Comparison of ENCODE assay signal across 1 cellular context in the genomic region with DNA sequence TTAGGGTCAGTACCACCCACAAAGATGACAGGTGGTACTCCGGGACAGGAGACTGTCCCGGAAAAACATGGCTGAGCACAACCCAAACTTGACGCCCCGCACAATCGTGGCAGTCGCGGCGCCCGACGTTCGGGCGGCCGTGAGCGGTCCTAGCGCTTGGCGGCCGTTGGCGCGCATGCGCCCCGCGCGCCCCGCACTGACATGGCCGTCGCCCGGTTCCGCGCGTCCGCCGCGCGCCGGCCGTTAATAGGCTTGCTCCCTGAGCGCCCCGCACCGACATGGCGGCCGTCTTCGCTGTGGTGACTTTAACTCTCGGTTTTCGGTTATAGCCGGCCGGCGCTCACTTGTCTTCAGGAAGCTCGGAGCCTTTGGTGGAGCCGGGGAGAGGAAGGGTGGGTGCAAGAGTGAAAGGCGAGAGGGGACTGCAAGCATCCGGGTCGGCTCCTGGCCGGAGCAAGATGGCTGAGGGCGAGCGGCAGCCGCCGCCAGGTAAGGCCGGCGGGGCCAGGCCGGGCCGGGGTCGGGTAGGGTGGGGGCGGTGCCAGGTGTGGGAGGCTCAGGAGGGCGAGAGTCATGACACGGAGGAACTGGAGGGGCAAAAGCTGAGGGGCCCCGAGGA.
TF ChIP-seq lines count a peak whose summit lies in the region.

A gene (plus strand): TSS at position 273 of the 619 bp plus-strand sequence. CDS start 186 bp downstream, at position 459.

TF ChIP-seq in K562, 482 proteins besides CTCF, POLR2A, EP300 and RAD21 (continued from another document and continues in another):
- no peak for TF ChIP-seq ZNF644 (tag; IDR thresholded peaks at IDR 0.05; ENCODE audit: low read depth)
- peak in 1 of 2 experiments; percentile 69; a peak in 2 of 4 replicates for TF ChIP-seq MAZ (CRISPR knock-in tag; conservative IDR thresholded peaks at IDR 0.05 in 1 of 2, IDR thresholded peaks at IDR 0.05 in 1 of 2)
- peak; percentile 10; the same call in 1 of the 2 replicates for TF ChIP-seq MYC (IDR thresholded peaks at IDR 0.05; ENCODE audit: low read depth, low read length)
- TF ChIP-seq MYC (CRISPR knock-in tag; IDR thresholded peaks at IDR 0.05; ENCODE audit: borderline replicate concordance, low read depth), result no peak
- no peak for TF ChIP-seq FOXK1 (CRISPR knock-in tag; IDR thresholded peaks at IDR 0.05; ENCODE audit: borderline replicate concordance)
- no peak for TF ChIP-seq HNRNPUL1 (IDR thresholded peaks at IDR 0.05; ENCODE audit: low read length)
- TF ChIP-seq KDM2B (CRISPR knock-in tag; IDR thresholded peaks at IDR 0.05), result no peak
- TF ChIP-seq SUPT5H (IDR thresholded peaks at IDR 0.05), result peak; percentile 75
- TF ChIP-seq, protein P1, sequence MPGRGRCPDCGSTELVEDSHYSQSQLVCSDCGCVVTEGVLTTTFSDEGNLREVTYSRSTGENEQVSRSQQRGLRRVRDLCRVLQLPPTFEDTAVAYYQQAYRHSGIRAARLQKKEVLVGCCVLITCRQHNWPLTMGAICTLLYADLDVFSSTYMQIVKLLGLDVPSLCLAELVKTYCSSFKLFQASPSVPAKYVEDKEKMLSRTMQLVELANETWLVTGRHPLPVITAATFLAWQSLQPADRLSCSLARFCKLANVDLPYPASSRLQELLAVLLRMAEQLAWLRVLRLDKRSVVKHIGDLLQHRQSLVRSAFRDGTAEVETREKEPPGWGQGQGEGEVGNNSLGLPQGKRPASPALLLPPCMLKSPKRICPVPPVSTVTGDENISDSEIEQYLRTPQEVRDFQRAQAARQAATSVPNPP (IDR thresholded peaks at IDR 0.05; ENCODE audit: borderline replicate concordance, insufficient read depth, insufficient read length), result no peak
- TF ChIP-seq ZNF165 (CRISPR knock-in tag; IDR thresholded peaks at IDR 0.05; ENCODE audit: borderline replicate concordance), result no peak
- TF ChIP-seq FOXJ3 (CRISPR knock-in tag; IDR thresholded peaks at IDR 0.05), result no peak
- TF ChIP-seq HDGF (IDR thresholded peaks at IDR 0.05), result no peak
- TF ChIP-seq, protein P2, sequence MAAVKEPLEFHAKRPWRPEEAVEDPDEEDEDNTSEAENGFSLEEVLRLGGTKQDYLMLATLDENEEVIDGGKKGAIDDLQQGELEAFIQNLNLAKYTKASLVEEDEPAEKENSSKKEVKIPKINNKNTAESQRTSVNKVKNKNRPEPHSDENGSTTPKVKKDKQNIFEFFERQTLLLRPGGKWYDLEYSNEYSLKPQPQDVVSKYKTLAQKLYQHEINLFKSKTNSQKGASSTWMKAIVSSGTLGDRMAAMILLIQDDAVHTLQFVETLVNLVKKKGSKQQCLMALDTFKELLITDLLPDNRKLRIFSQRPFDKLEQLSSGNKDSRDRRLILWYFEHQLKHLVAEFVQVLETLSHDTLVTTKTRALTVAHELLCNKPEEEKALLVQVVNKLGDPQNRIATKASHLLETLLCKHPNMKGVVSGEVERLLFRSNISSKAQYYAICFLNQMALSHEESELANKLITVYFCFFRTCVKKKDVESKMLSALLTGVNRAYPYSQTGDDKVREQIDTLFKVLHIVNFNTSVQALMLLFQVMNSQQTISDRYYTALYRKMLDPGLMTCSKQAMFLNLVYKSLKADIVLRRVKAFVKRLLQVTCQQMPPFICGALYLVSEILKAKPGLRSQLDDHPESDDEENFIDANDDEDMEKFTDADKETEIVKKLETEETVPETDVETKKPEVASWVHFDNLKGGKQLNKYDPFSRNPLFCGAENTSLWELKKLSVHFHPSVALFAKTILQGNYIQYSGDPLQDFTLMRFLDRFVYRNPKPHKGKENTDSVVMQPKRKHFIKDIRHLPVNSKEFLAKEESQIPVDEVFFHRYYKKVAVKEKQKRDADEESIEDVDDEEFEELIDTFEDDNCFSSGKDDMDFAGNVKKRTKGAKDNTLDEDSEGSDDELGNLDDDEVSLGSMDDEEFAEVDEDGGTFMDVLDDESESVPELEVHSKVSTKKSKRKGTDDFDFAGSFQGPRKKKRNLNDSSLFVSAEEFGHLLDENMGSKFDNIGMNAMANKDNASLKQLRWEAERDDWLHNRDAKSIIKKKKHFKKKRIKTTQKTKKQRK (IDR thresholded peaks at IDR 0.05; ENCODE audit: borderline replicate concordance, low read depth, low read length), result no peak
- TF ChIP-seq SP1 (CRISPR knock-in tag; IDR thresholded peaks at IDR 0.05), result peak; percentile 9; the same call in 1 of the 2 replicates
- TF ChIP-seq, protein P3, sequence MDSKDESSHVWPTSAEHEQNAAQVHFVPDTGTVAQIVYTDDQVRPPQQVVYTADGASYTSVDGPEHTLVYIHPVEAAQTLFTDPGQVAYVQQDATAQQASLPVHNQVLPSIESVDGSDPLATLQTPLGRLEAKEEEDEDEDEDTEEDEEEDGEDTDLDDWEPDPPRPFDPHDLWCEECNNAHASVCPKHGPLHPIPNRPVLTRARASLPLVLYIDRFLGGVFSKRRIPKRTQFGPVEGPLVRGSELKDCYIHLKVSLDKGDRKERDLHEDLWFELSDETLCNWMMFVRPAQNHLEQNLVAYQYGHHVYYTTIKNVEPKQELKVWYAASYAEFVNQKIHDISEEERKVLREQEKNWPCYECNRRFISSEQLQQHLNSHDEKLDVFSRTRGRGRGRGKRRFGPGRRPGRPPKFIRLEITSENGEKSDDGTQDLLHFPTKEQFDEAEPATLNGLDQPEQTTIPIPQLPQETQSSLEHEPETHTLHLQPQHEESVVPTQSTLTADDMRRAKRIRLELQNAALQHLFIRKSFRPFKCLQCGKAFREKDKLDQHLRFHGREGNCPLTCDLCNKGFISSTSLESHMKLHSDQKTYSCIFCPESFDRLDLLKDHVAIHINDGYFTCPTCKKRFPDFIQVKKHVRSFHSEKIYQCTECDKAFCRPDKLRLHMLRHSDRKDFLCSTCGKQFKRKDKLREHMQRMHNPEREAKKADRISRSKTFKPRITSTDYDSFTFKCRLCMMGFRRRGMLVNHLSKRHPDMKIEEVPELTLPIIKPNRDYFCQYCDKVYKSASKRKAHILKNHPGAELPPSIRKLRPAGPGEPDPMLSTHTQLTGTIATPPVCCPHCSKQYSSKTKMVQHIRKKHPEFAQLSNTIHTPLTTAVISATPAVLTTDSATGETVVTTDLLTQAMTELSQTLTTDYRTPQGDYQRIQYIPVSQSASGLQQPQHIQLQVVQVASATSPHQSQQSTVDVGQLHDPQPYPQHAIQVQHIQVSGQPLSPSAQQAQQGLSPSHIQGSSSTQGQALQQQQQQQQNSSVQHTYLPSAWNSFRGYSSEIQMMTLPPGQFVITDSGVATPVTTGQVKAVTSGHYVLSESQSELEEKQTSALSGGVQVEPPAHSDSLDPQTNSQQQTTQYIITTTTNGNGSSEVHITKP (IDR thresholded peaks at IDR 0.05; ENCODE audit: partially characterized antibody), result no peak
- no peak for TF ChIP-seq MAFF (IDR thresholded peaks at IDR 0.05; ENCODE audit: low read length)
- no peak for TF ChIP-seq GATAD2A (IDR thresholded peaks at IDR 0.05)
- peak; percentile 28 for TF ChIP-seq PCBP1 (IDR thresholded peaks at IDR 0.05; ENCODE audit: low read depth, low read length, poor library complexity, severe bottlenecking)
- TF ChIP-seq, protein P4, sequence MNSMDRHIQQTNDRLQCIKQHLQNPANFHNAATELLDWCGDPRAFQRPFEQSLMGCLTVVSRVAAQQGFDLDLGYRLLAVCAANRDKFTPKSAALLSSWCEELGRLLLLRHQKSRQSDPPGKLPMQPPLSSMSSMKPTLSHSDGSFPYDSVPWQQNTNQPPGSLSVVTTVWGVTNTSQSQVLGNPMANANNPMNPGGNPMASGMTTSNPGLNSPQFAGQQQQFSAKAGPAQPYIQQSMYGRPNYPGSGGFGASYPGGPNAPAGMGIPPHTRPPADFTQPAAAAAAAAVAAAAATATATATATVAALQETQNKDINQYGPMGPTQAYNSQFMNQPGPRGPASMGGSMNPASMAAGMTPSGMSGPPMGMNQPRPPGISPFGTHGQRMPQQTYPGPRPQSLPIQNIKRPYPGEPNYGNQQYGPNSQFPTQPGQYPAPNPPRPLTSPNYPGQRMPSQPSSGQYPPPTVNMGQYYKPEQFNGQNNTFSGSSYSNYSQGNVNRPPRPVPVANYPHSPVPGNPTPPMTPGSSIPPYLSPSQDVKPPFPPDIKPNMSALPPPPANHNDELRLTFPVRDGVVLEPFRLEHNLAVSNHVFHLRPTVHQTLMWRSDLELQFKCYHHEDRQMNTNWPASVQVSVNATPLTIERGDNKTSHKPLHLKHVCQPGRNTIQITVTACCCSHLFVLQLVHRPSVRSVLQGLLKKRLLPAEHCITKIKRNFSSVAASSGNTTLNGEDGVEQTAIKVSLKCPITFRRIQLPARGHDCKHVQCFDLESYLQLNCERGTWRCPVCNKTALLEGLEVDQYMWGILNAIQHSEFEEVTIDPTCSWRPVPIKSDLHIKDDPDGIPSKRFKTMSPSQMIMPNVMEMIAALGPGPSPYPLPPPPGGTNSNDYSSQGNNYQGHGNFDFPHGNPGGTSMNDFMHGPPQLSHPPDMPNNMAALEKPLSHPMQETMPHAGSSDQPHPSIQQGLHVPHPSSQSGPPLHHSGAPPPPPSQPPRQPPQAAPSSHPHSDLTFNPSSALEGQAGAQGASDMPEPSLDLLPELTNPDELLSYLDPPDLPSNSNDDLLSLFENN (IDR thresholded peaks at IDR 0.05; ENCODE audit: low read depth in 2 of 2, low read length in 2 of 2), result peak in 1 of 2 experiments; percentile 29; a peak in 1 of 4 replicates
- TF ChIP-seq TCF7L2 (IDR thresholded peaks at IDR 0.05; ENCODE audit: low read depth, low read length), result no peak
- no peak for TF ChIP-seq ZFP1 (CRISPR knock-in tag; IDR thresholded peaks at IDR 0.05)
- TF ChIP-seq, protein P5, sequence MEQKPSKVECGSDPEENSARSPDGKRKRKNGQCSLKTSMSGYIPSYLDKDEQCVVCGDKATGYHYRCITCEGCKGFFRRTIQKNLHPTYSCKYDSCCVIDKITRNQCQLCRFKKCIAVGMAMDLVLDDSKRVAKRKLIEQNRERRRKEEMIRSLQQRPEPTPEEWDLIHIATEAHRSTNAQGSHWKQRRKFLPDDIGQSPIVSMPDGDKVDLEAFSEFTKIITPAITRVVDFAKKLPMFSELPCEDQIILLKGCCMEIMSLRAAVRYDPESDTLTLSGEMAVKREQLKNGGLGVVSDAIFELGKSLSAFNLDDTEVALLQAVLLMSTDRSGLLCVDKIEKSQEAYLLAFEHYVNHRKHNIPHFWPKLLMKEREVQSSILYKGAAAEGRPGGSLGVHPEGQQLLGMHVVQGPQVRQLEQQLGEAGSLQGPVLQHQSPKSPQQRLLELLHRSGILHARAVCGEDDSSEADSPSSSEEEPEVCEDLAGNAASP (IDR thresholded peaks at IDR 0.05), result no peak
- no peak for TF ChIP-seq TEAD4 (IDR thresholded peaks at IDR 0.05; ENCODE audit: low read length)
- no peak for TF ChIP-seq TEAD4 (CRISPR knock-in tag; IDR thresholded peaks at IDR 0.05; ENCODE audit: borderline replicate concordance)
- no peak for TF ChIP-seq ETS2 (tag; IDR thresholded peaks at IDR 0.05; ENCODE audit: borderline replicate concordance, poor library complexity, severe bottlenecking)
- no peak for TF ChIP-seq STAT5A (IDR thresholded peaks at IDR 0.05; ENCODE audit: borderline replicate concordance, low read length)
- TF ChIP-seq BDP1 (IDR thresholded peaks at IDR 0.05; ENCODE audit: insufficient read depth, insufficient read length), result no peak
- TF ChIP-seq, protein P6, sequence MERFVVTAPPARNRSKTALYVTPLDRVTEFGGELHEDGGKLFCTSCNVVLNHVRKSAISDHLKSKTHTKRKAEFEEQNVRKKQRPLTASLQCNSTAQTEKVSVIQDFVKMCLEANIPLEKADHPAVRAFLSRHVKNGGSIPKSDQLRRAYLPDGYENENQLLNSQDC (CRISPR knock-in tag; IDR thresholded peaks at IDR 0.05), result no peak
- no peak for TF ChIP-seq CEBPG (CRISPR knock-in tag; IDR thresholded peaks at IDR 0.05)
- TF ChIP-seq CEBPG (tag; conservative IDR thresholded peaks at IDR 0.05 in 1 of 2, IDR thresholded peaks at IDR 0.05 in 1 of 2), result no peak
- no peak for TF ChIP-seq RFX1 (IDR thresholded peaks at IDR 0.05)
- TF ChIP-seq, protein P7, sequence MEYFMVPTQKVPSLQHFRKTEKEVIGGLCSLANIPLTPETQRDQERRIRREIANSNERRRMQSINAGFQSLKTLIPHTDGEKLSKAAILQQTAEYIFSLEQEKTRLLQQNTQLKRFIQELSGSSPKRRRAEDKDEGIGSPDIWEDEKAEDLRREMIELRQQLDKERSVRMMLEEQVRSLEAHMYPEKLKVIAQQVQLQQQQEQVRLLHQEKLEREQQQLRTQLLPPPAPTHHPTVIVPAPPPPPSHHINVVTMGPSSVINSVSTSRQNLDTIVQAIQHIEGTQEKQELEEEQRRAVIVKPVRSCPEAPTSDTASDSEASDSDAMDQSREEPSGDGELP (CRISPR knock-in tag; IDR thresholded peaks at IDR 0.05; ENCODE audit: borderline replicate concordance), result peak; percentile 69; the same call in 1 of the 2 replicates
- no peak for TF ChIP-seq FIP1L1 (IDR thresholded peaks at IDR 0.05; ENCODE audit: low read depth, low read length, poor library complexity, severe bottlenecking)
- no peak for TF ChIP-seq TEAD2 (tag; IDR thresholded peaks at IDR 0.05)
- TF ChIP-seq PHB (CRISPR knock-in tag; IDR thresholded peaks at IDR 0.05), result no peak
- TF ChIP-seq, protein P8, sequence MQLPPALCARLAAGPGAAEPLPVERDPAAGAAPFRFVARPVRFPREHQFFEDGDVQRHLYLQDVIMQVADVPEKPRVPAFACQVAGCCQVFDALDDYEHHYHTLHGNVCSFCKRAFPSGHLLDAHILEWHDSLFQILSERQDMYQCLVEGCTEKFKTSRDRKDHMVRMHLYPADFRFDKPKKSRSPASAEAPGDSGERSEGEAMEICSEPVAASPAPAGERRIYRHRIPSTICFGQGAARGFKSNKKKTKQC (CRISPR knock-in tag; IDR thresholded peaks at IDR 0.05), result no peak
- TF ChIP-seq EWSR1 (IDR thresholded peaks at IDR 0.05; ENCODE audit: borderline replicate concordance, low read depth, partially characterized antibody), result no peak
- no peak for TF ChIP-seq RFX7 (CRISPR knock-in tag; IDR thresholded peaks at IDR 0.05)
- TF ChIP-seq MIER1 (IDR thresholded peaks at IDR 0.05; ENCODE audit: low read depth), result no peak
- peak; percentile 53 for TF ChIP-seq EP400 (IDR thresholded peaks at IDR 0.05)
- TF ChIP-seq ZNF212 (CRISPR knock-in tag; IDR thresholded peaks at IDR 0.05), result 0 out of 2 replicates have a peak, but pooled peaks have one; percentile 62
- TF ChIP-seq, protein P9, sequence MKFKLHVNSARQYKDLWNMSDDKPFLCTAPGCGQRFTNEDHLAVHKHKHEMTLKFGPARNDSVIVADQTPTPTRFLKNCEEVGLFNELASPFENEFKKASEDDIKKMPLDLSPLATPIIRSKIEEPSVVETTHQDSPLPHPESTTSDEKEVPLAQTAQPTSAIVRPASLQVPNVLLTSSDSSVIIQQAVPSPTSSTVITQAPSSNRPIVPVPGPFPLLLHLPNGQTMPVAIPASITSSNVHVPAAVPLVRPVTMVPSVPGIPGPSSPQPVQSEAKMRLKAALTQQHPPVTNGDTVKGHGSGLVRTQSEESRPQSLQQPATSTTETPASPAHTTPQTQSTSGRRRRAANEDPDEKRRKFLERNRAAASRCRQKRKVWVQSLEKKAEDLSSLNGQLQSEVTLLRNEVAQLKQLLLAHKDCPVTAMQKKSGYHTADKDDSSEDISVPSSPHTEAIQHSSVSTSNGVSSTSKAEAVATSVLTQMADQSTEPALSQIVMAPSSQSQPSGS (CRISPR knock-in tag; IDR thresholded peaks at IDR 0.05), result no peak
- TF ChIP-seq, protein P10, sequence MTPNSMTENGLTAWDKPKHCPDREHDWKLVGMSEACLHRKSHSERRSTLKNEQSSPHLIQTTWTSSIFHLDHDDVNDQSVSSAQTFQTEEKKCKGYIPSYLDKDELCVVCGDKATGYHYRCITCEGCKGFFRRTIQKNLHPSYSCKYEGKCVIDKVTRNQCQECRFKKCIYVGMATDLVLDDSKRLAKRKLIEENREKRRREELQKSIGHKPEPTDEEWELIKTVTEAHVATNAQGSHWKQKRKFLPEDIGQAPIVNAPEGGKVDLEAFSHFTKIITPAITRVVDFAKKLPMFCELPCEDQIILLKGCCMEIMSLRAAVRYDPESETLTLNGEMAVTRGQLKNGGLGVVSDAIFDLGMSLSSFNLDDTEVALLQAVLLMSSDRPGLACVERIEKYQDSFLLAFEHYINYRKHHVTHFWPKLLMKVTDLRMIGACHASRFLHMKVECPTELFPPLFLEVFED (CRISPR knock-in tag; conservative IDR thresholded peaks at IDR 0.05), result no peak
